Comparison of ENCODE assay signal across 36 cellular contexts in the genomic region with DNA sequence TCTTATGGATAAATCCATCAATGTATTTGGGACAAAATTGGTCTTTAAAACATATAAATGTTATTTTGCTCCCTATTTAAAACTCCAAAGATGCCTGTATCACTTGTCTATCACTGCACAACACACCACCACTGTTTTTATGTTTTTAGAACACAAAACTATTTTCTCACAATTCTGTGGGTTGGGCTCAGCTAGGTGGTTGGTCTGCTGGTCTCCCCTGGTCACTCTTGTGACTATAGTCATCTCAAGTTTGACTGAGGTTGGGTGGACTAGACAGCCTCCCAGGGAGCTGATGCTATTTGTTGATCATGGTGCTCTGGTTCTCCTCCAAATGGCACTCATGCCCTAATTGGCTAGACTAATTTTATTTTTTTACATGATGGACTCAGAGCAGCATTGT. TPM values are rescaled to one million over a fixed set of nuclear protein-coding genes. Genes with fewer than 3 reads are reported as not detected.
"Had no signal": no experiment of that assay in that cellular context is flagged by ENCODE, and none has a peak within 500 bp of the region (broad histone marks: within the 10 kb centered on the region; RNA-seq: fewer than 3 reads in every experiment).

No MANE protein-coding gene starts in this region.

- H3K27ac ChIP-seq: KMS-11 had no signal

- H3K9ac ChIP-seq: KMS-11 had no signal

- H3K9me3 ChIP-seq: MG63 had no signal

- H3K36me3 ChIP-seq: MG63 had no signal

- H3K4me3 ChIP-seq: MG63 had no signal

- H3K27me3 ChIP-seq: MG63 had no signal

- DNase-seq: Karpas-422, Kasumi-1, MG63, MM.1S, NCI-H1048, NCI-H1092, NCI-H1092 treated with DMSO at 0.1 percent for 48 hours, NCI-H1105, NCI-H1105 treated with DMSO at 0.1 percent for 48 hours, NCI-H1417, NCI-H1417 treated with DMSO at 0.1 percent for 48 hours, NCI-H1436, NCI-H1436 treated with DMSO at 0.1 percent for 48 hours, NCI-H146, NCI-H1694, NCI-H1694 treated with DMSO at 0.1 percent for 48 hours, NCI-H187, NCI-H187 treated with DMSO at 0.1 percent for 48 hours, NCI-H1930, NCI-H2029, NCI-H2029 treated with DMSO at 0.1 percent for 48 hours, NCI-H2081, NCI-H2081 treated with DMSO at 0.1 percent for 48 hours, NCI-H2107, NCI-H2171, NCI-H2171 treated with DMSO at 0.1 percent for 48 hours, NCI-H2227 treated with DMSO at 0.1 percent for 48 hours, NCI-H226, NCI-H345, NCI-H446, NCI-H446 treated with DMSO at 0.1 percent for 48 hours, NCI-H510A had no signal

- H3K4me2 ChIP-seq: KMS-11 had no signal

RNA-seq across cellular contexts. Expression of gene NR1H4, which starts 39.5 kb away (rescaled TPM):
- total RNA-seq: LHCN-M2, MCF 10A, NCI-H460 had no signal
